26 cellular contexts compared by ENCODE assay signal in genomic region chr17:78668847-78669246, GRCh38.
A peak's percentile ranks its signal among the peaks of the same experiment; 100 is the strongest.
DNase-seq lines count a peak whose midpoint lies in the region; ATAC-seq and TF ChIP-seq lines count a peak whose summit lies in the region.
"Had no signal": no experiment of that assay in that cellular context is flagged by ENCODE, and none has a peak within 500 bp of the region (broad histone marks: within the 10 kb centered on the region; RNA-seq: fewer than 3 reads in every experiment).

No MANE protein-coding gene starts in this region.

- H3K27ac Mint-ChIP-seq in activated T-cell treated with anti-CD3 and anti-CD28 coated beads, Interleukin-2, amount 50 U/mL, for 24 hours = peak overlapping the region; percentile 20
- peak overlapping the region; percentile 28 for H3K27ac Mint-ChIP-seq in CD4-positive, alpha-beta T cell
- peak overlapping the region; percentile 25 for H3K27ac Mint-ChIP-seq in activated naive CD8-positive, alpha-beta T cell treated with anti-CD3 and anti-CD28 coated beads, Interleukin-2, amount 50 U/mL, for 24 hours
- peak overlapping the region; percentile 61 to 70 for H3K27ac Mint-ChIP-seq in natural killer cell treated with Interleukin-12 subunit alpha and Interleukin-12 subunit beta and Interleukin-15 and Interleukin-18, amount 100 ng/mL, for 72 hours
- H3K27ac Mint-ChIP-seq: type B pancreatic cell had no signal

- no peaks in the 10 kb centered on the region for H3K9me3 Mint-ChIP-seq in activated T-cell treated with anti-CD3 and anti-CD28 coated beads, Interleukin-2, amount 50 U/mL, for 24 hours
- no peaks in the 10 kb centered on the region for H3K9me3 Mint-ChIP-seq in CD4-positive, alpha-beta T cell
- H3K9me3 Mint-ChIP-seq in activated naive CD8-positive, alpha-beta T cell treated with anti-CD3 and anti-CD28 coated beads, Interleukin-2, amount 50 U/mL, for 24 hours = no peaks in the 10 kb centered on the region
- no peaks in the 10 kb centered on the region for H3K9me3 Mint-ChIP-seq in natural killer cell treated with Interleukin-12 subunit alpha and Interleukin-12 subunit beta and Interleukin-15 and Interleukin-18, amount 100 ng/mL, for 72 hours
- H3K9me3 Mint-ChIP-seq: central memory CD8-positive, alpha-beta T cell; type B pancreatic cell had no signal

- intact Hi-C loops in CD4-positive, alpha-beta T cell (cut with DNase I, micrococcal nuclease) = no loop called here

- CTCF ChIA-PET in CD4-positive, alpha-beta T cell (lab: Charles Lee) = interaction anchor here (0.6 to 1.3 kb wide), 2 partner anchors 19 to 40 kb away, joined by 3 read pairs; no protein-coding TSS in a partner anchor

- TF ChIP-seq CTCF in CD4-positive, alpha-beta T cell (IDR thresholded peaks at IDR 0.05) = no peak

- H3K27me3 ChIP-seq in CD4-positive, alpha-beta T cell (ENCODE audit: control insufficient read depth, insufficient read depth, low read length) = no peaks in the 10 kb centered on the region
- H3K27me3 ChIP-seq: BLaER1, dorsolateral prefrontal cortex, gastrocnemius medialis, hepatocyte had no signal

- POLR2A ChIA-PET in CD4-positive, alpha-beta T cell (lab: Charles Lee) = no interaction called here

- no peaks in the 10 kb centered on the region for H3K9me3 ChIP-seq in CD4-positive, alpha-beta T cell (ENCODE audit: control insufficient read depth, low read length)
- H3K9me3 ChIP-seq: BLaER1, gastrocnemius medialis had no signal

- no peak for ATAC-seq in CD4-positive, alpha-beta T cell (ENCODE audit: poor library complexity)
- ATAC-seq in activated naive CD8-positive, alpha-beta T cell treated with anti-CD3 and anti-CD28 coated beads, Interleukin-2, amount 50 U/mL, for 24 hours = no peak
- ATAC-seq in natural killer cell treated with Interleukin-12 subunit alpha and Interleukin-12 subunit beta and Interleukin-15 and Interleukin-18, amount 100 ng/mL, for 72 hours = no peak
- no peak for ATAC-seq in HG03439 (IDR thresholded peaks at IDR 0.05; ENCODE audit: unreplicated experiment)
- ATAC-seq in GM19035 (IDR thresholded peaks at IDR 0.05; ENCODE audit: unreplicated experiment) = no peak
- ATAC-seq: gastrocnemius medialis, left cardiac atrium had no signal

- no peak for DNase-seq in activated T-cell treated with anti-CD3 and anti-CD28 coated beads, Interleukin-2, amount 50 U/mL, for 24 hours
- no peak for DNase-seq in activated T-cell treated with anti-CD3 and anti-CD28 coated beads, Interleukin-2, amount 50 U/mL, for 48 hours
- no peak for DNase-seq in CD4-positive, alpha-beta T cell
- no peak for DNase-seq in activated naive CD8-positive, alpha-beta T cell treated with anti-CD3 and anti-CD28 coated beads, Interleukin-2, amount 50 U/mL, for 24 hours
- DNase-seq in natural killer cell treated with Interleukin-12 subunit alpha and Interleukin-12 subunit beta and Interleukin-15 and Interleukin-18, amount 100 ng/mL, for 72 hours (ENCODE audit: low spot score) = no peak
- no peak for DNase-seq in cortex of kidney (lab: John Stamatoyannopoulos, UW)
- DNase-seq: activated T-cell treated with anti-CD3 and anti-CD28 coated beads for 4 hours, DND-41, left cardiac atrium, NCI-H1092 treated with DMSO at 0.1 percent for 48 hours, NCI-H187 treated with DMSO at 0.1 percent for 48 hours, NCI-H524 treated with DMSO at 0.1 percent for 48 hours, PC-9, SHP77, substantia nigra, T-helper 9 cell, WERI-Rb-1 had no signal

- no peak overlapping the region for H3K4me3 Mint-ChIP-seq in activated T-cell treated with anti-CD3 and anti-CD28 coated beads, Interleukin-2, amount 50 U/mL, for 24 hours
- no peak overlapping the region for H3K4me3 Mint-ChIP-seq in CD4-positive, alpha-beta T cell
- no peak overlapping the region for H3K4me3 Mint-ChIP-seq in activated naive CD8-positive, alpha-beta T cell treated with anti-CD3 and anti-CD28 coated beads, Interleukin-2, amount 50 U/mL, for 24 hours
- H3K4me3 Mint-ChIP-seq in natural killer cell treated with Interleukin-12 subunit alpha and Interleukin-12 subunit beta and Interleukin-15 and Interleukin-18, amount 100 ng/mL, for 72 hours = no peak overlapping the region
- H3K4me3 Mint-ChIP-seq: activated naive CD8-positive, alpha-beta T cell; type B pancreatic cell had no signal

- H3K27me3 Mint-ChIP-seq in activated T-cell treated with anti-CD3 and anti-CD28 coated beads, Interleukin-2, amount 50 U/mL, for 24 hours = no peaks in the 10 kb centered on the region
- no peaks in the 10 kb centered on the region for H3K27me3 Mint-ChIP-seq in CD4-positive, alpha-beta T cell
- no peaks in the 10 kb centered on the region for H3K27me3 Mint-ChIP-seq in activated naive CD8-positive, alpha-beta T cell treated with anti-CD3 and anti-CD28 coated beads, Interleukin-2, amount 50 U/mL, for 24 hours
- no peaks in the 10 kb centered on the region for H3K27me3 Mint-ChIP-seq in natural killer cell treated with Interleukin-12 subunit alpha and Interleukin-12 subunit beta and Interleukin-15 and Interleukin-18, amount 100 ng/mL, for 72 hours
- H3K27me3 Mint-ChIP-seq: activated naive CD8-positive, alpha-beta T cell; central memory CD8-positive, alpha-beta T cell; type B pancreatic cell had no signal

- peaks cover 26% of the 10 kb centered on the region for H3K4me1 Mint-ChIP-seq in activated T-cell treated with anti-CD3 and anti-CD28 coated beads, Interleukin-2, amount 50 U/mL, for 24 hours (ENCODE audit: low read depth)
- H3K4me1 Mint-ChIP-seq in CD4-positive, alpha-beta T cell (ENCODE audit: low read depth) = peaks cover 52% of the 10 kb centered on the region
- peaks cover 22% of the 10 kb centered on the region for H3K4me1 Mint-ChIP-seq in activated naive CD8-positive, alpha-beta T cell treated with anti-CD3 and anti-CD28 coated beads, Interleukin-2, amount 50 U/mL, for 24 hours
- H3K4me1 Mint-ChIP-seq in natural killer cell treated with Interleukin-12 subunit alpha and Interleukin-12 subunit beta and Interleukin-15 and Interleukin-18, amount 100 ng/mL, for 72 hours (ENCODE audit: low read depth in 2 of 2) = peaks cover 18 to 42% of the 10 kb centered on the region in 2 donors

- peak overlapping the region; percentile 2 for H3K27ac ChIP-seq in CD4-positive, alpha-beta T cell (ENCODE audit: low read depth, low read length)
- H3K27ac ChIP-seq: BLaER1, dorsolateral prefrontal cortex, gastrocnemius medialis, hepatocyte, PC-9, WERI-Rb-1 had no signal

- peaks cover 43% of the 10 kb centered on the region for H3K36me3 Mint-ChIP-seq in activated T-cell treated with anti-CD3 and anti-CD28 coated beads, Interleukin-2, amount 50 U/mL, for 24 hours (ENCODE audit: low read depth)
- H3K36me3 Mint-ChIP-seq in CD4-positive, alpha-beta T cell (ENCODE audit: low read depth) = peaks cover 67% of the 10 kb centered on the region
- peaks cover 5% of the 10 kb centered on the region for H3K36me3 Mint-ChIP-seq in activated naive CD8-positive, alpha-beta T cell treated with anti-CD3 and anti-CD28 coated beads, Interleukin-2, amount 50 U/mL, for 24 hours (ENCODE audit: low read depth)
- H3K36me3 Mint-ChIP-seq in natural killer cell treated with Interleukin-12 subunit alpha and Interleukin-12 subunit beta and Interleukin-15 and Interleukin-18, amount 100 ng/mL, for 72 hours = no peaks in the 10 kb centered on the region
